ENCODE assay signal across 8 cellular contexts in genomic region chr19:17305211-17305516, GRCh38. TPM values are rescaled to one million over a fixed set of nuclear protein-coding genes. Genes with fewer than 3 reads are reported as not detected.
DNase-seq lines count a peak whose midpoint lies in the region; ATAC-seq, FAIRE-seq and TF ChIP-seq lines count a peak whose summit lies in the region.

No MANE protein-coding gene starts in this region.

- CTCF ChIA-PET in A549 (lab: Yijun Ruan, JAX) (interaction anchor here (0.6 to 8.7 kb wide), 11 partner anchors 12 to 1890 kb away, joined by 3 to 98 read pairs (median 3); no protein-coding TSS in a partner anchor), mammary epithelial cell (lab: Charles Lee; ENCODE audit: low non-redundant PET) (interaction anchor here (0.8 to 1.3 kb wide), 3 partner anchors 8 to 21 kb away, joined by 6 to 24 read pairs (median 6); no protein-coding TSS in a partner anchor)

- no peak for TF ChIP-seq RAD21 in A549 (conservative IDR thresholded peaks at IDR 0.05 in 1 of 2, IDR thresholded peaks at IDR 0.05 in 1 of 2)

- no peak for TF ChIP-seq CTCF in A549 (IDR thresholded peaks at IDR 0.05)
- TF ChIP-seq CTCF in mammary epithelial cell (conservative IDR thresholded peaks at IDR 0.05 in 1 of 2, IDR thresholded peaks at IDR 0.05 in 1 of 2; ENCODE audit: extremely low read depth in 1 of 2, insufficient read depth in 1 of 2, low read depth in 1 of 2, low read length in 2 of 2): no peak

- peaks cover 28% of the 10 kb centered on the region for H3K4me1 ChIP-seq in A549
- peaks cover 33% of the 10 kb centered on the region for H3K4me1 ChIP-seq in HUES6 (ENCODE audit: control insufficient read depth, insufficient read depth, low read length)
- peaks cover 37% of the 10 kb centered on the region for H3K4me1 ChIP-seq in mammary epithelial cell (ENCODE audit: insufficient read depth, low read length)
- H3K4me1 ChIP-seq in muscle layer of duodenum (ENCODE audit: control insufficient read depth in 1 of 2, insufficient read depth in 2 of 2, low read length in 2 of 2): peaks cover 15 to 44% of the 10 kb centered on the region in 2 donors

- ATAC-seq in A549 (no peak), HG03108 (IDR thresholded peaks at IDR 0.05; ENCODE audit: unreplicated experiment) (no peak), HG03442 (IDR thresholded peaks at IDR 0.05; ENCODE audit: unreplicated experiment) (no peak)

- no peaks in the 10 kb centered on the region for H3K9me3 ChIP-seq in A549
- H3K9me3 ChIP-seq in HUES6 (ENCODE audit: control insufficient read depth, insufficient read depth, low read depth, low read length): no peaks in the 10 kb centered on the region
- no peaks in the 10 kb centered on the region for H3K9me3 ChIP-seq in mammary epithelial cell (replicated peaks; ENCODE audit: insufficient read depth, low read length)
- no peaks in the 10 kb centered on the region for H3K9me3 ChIP-seq in muscle layer of duodenum (ENCODE audit: control insufficient read depth in 1 of 2, low read length in 2 of 2)

- peak overlapping the region; percentile 93 for H3K4me2 ChIP-seq in A549
- peak overlapping the region; percentile 51 for H3K4me2 ChIP-seq in mammary epithelial cell (ENCODE audit: insufficient read depth, low read depth, low read length)

- DNase-seq in A549 (ENCODE audit: low read depth in 1 of 2, low spot score in 1 of 2) (no peak), mammary epithelial cell (no peak), HPDE6-E6E7 (ENCODE audit: extremely low spot score) (no peak), Kasumi-1 (lab: John Stamatoyannopoulos, UW) (no peak)

- 4% methylated on average over 4 of the region's 7 CpGs for WGBS in A549 (ENCODE audit: missing lambda C conversion rate)
- WGBS in mammary epithelial cell (ENCODE audit: low coverage, missing lambda C conversion rate): no CpG with 5 or more reads among the region's 7 CpGs

- H3K27me3 ChIP-seq in HUES6 (ENCODE audit: control insufficient read depth, insufficient read depth, low read length) (no peaks in the 10 kb centered on the region), mammary epithelial cell (ENCODE audit: insufficient read depth, low read length) (no peaks in the 10 kb centered on the region), muscle layer of duodenum (ENCODE audit: low read depth, low read length) (no peaks in the 10 kb centered on the region)

- H3K27ac ChIP-seq in A549: peak overlapping the region; percentile 73 to 87
- H3K27ac ChIP-seq in HUES6 (ENCODE audit: low read depth, low read length): no peak overlapping the region
- H3K27ac ChIP-seq in mammary epithelial cell (ENCODE audit: insufficient read depth, low read depth, low read length): no peak overlapping the region
- peak overlapping the region; percentile 88 for H3K27ac ChIP-seq in muscle layer of duodenum (ENCODE audit: low read length)

- no peak overlapping the region for H2AFZ ChIP-seq in mammary epithelial cell (ENCODE audit: low read depth, low read length)

- peaks cover 6% of the 10 kb centered on the region for H3K36me3 ChIP-seq in HUES6 (ENCODE audit: control insufficient read depth, insufficient read depth, low read length)
- no peaks in the 10 kb centered on the region for H3K36me3 ChIP-seq in mammary epithelial cell (ENCODE audit: insufficient read depth, low read length)
- no peaks in the 10 kb centered on the region for H3K36me3 ChIP-seq in muscle layer of duodenum (ENCODE audit: control insufficient read depth in 1 of 2, insufficient read depth in 2 of 2, low read length in 2 of 2)

- no peak overlapping the region for H3K4me3 ChIP-seq in A549
- H3K4me3 ChIP-seq in HUES6 (ENCODE audit: low read depth, low read length): peak overlapping the region; percentile 5
- H3K4me3 ChIP-seq in mammary epithelial cell (replicated peaks in 1 of 3; ENCODE audit: insufficient read depth in 1 of 3, low read depth in 2 of 3, low read length in 3 of 3): no peak overlapping the region
- H3K4me3 ChIP-seq in muscle layer of duodenum (ENCODE audit: low read depth in 1 of 2, low read length in 2 of 2): peak overlapping the region; percentile 72 to 92

- no peak for FAIRE-seq in A549 (lab: Jason Lieb, UNC)

- no TSS peak for BruUV-seq in mammary epithelial cell (replicated peaks; lab: Mats Ljungman, UMichigan)

- no peak overlapping the region for H3K9ac ChIP-seq in HUES6 (ENCODE audit: low read length)
- no peak overlapping the region for H3K9ac ChIP-seq in mammary epithelial cell (ENCODE audit: insufficient read depth, low read length)

- TF ChIP-seq POLR2A in A549 (IDR thresholded peaks at IDR 0.05; ENCODE audit: low read length): no peak

- H4K20me1 ChIP-seq in mammary epithelial cell (ENCODE audit: insufficient read depth, low read length): no peaks in the 10 kb centered on the region

- intact Hi-C loops in mammary epithelial cell (cut with micrococcal nuclease): loop anchor here (1.0 kb wide), 2 partner anchors 12 to 29 kb away; partner anchors contain the start of gene ANO8

- TF ChIP-seq EP300 in A549 (IDR thresholded peaks at IDR 0.05): no peak

- H3K79me2 ChIP-seq in mammary epithelial cell (ENCODE audit: insufficient read depth, low read length): peaks cover 22% of the 10 kb centered on the region

- POLR2A ChIA-PET in A549 (lab: Yijun Ruan, JAX): interaction anchor here (0.6 to 1.9 kb wide), 6 partner anchors 12 to 646 kb away, joined by 3 to 15 read pairs (median 4); partner anchors contain the start of gene ANO8

- dilution Hi-C loops in mammary epithelial cell (cut with HindIII; ENCODE audit: low sequenced_read_pairs): loop anchor here (10.0 kb wide), 2 partner anchors 60 to 190 kb away; partner anchors contain the start of gene NR2F6

- in situ Hi-C loops in mammary epithelial cell (cut with MboI; ENCODE audit: low sequenced_read_pairs in 2 of 2): no loop called here

TF ChIP-seq in A549, 52 proteins besides CTCF, POLR2A, EP300 and RAD21:
- 0 out of 2 replicates have a peak, but pooled peaks have one; percentile 76 for TF ChIP-seq E2F6 (IDR thresholded peaks at IDR 0.05; ENCODE audit: borderline replicate concordance, low read depth)
- TF ChIP-seq KDM1A (IDR thresholded peaks at IDR 0.05; ENCODE audit: low read depth): no peak
- peak; percentile 57 for TF ChIP-seq ZFP36 (IDR thresholded peaks at IDR 0.05; ENCODE audit: borderline replicate concordance, partially characterized antibody)
- peak; percentile 95 for TF ChIP-seq ATOH8 (CRISPR knock-in tag; IDR thresholded peaks at IDR 0.05; ENCODE audit: low read depth)

RNA-seq across cellular contexts. Expression of gene MRPL34, which starts 0.5 kb away (rescaled TPM):
- polyA plus RNA-seq in A549 (2011; rRNA removed): 28.1 and 30.5 TPM in 2 replicates
- 51.9 and 54.3 TPM in 2 replicates for polyA plus RNA-seq in A549 (2012; cell fraction: cytosol; rRNA removed)
- polyA plus RNA-seq in A549 (2012; cell fraction: nucleus; rRNA removed): 43.2 and 81.8 TPM in 2 replicates
- polyA plus RNA-seq in A549 (2017; fragmentation: RNase III; extraction: RNeasy Plus Mini Kit Qiagen cat#74134 plus additional on column Dnase treatment): 50.6 to 56.1 TPM (median 54.9 TPM) in 3 replicates
- 6.4 and 7.5 TPM in 2 replicates for polyA minus RNA-seq in A549 (2011; rRNA and poly(A)+ RNA removed)
- total RNA-seq in mammary epithelial cell: 10 to 100 TPM; 36.7 to 76.3 TPM
- polyA plus RNA-seq in mammary epithelial cell: 43.1 TPM
- 7.2 TPM for polyA minus RNA-seq in mammary epithelial cell

RNA-seq across cellular contexts. Expression of gene ABHD8, which starts 1.9 kb away (rescaled TPM):
- polyA plus RNA-seq in A549 (2011; rRNA removed): 2.3 TPM in 2 replicates
- 4.0 and 6.2 TPM in 2 replicates for polyA plus RNA-seq in A549 (2012; cell fraction: cytosol; rRNA removed)
- polyA plus RNA-seq in A549 (2012; cell fraction: nucleus; rRNA removed): 3.4 and 5.1 TPM in 2 replicates
- polyA plus RNA-seq in A549 (2017; fragmentation: RNase III; extraction: RNeasy Plus Mini Kit Qiagen cat#74134 plus additional on column Dnase treatment): 3.1 to 4.4 TPM (median 4.2 TPM) in 3 replicates
- 2.0 and 3.0 TPM in 2 replicates for polyA minus RNA-seq in A549 (2011; rRNA and poly(A)+ RNA removed)
- total RNA-seq in mammary epithelial cell: 10 to 100 TPM in 1 of 2 donors, 1 to 10 TPM in 1; 8.5 to 29.3 TPM
- polyA plus RNA-seq in mammary epithelial cell: 3.6 TPM
- polyA minus RNA-seq in mammary epithelial cell: 1.1 TPM

RNA-seq across cellular contexts. Expression of gene DDA1, which starts 4.2 kb away (rescaled TPM):
- polyA plus RNA-seq in A549 (2011; rRNA removed): 27.5 and 35.5 TPM in 2 replicates
- polyA plus RNA-seq in A549 (2012; cell fraction: cytosol; rRNA removed): 73.9 and 80.5 TPM in 2 replicates
- polyA plus RNA-seq in A549 (2012; cell fraction: nucleus; rRNA removed): 33.7 and 39.6 TPM in 2 replicates
- 53.5 to 62.1 TPM (median 58.5 TPM) in 3 replicates for polyA plus RNA-seq in A549 (2017; fragmentation: RNase III; extraction: RNeasy Plus Mini Kit Qiagen cat#74134 plus additional on column Dnase treatment)
- polyA minus RNA-seq in A549 (2011; rRNA and poly(A)+ RNA removed): 14.5 TPM in 2 replicates
- total RNA-seq in mammary epithelial cell: 10 to 100 TPM; 35.8 to 83.1 TPM
- polyA plus RNA-seq in mammary epithelial cell: 72.6 TPM
- 26.9 TPM for polyA minus RNA-seq in mammary epithelial cell

RNA-seq across cellular contexts. Expression of gene ANKLE1, which starts 23.5 kb away (rescaled TPM):
- 0.45 and 0.56 TPM in 2 replicates for polyA plus RNA-seq in A549 (2011; rRNA removed)
- polyA plus RNA-seq in A549 (2012; cell fraction: cytosol; rRNA removed): 0.93 and 1.0 TPM in 2 replicates
- 7.3 and 8.3 TPM in 2 replicates for polyA plus RNA-seq in A549 (2012; cell fraction: nucleus; rRNA removed)
- polyA plus RNA-seq in A549 (2017; fragmentation: RNase III; extraction: RNeasy Plus Mini Kit Qiagen cat#74134 plus additional on column Dnase treatment): 0.74 to 1.2 TPM (median 1.0 TPM) in 3 replicates
- 0.33 TPM in 1 of 2 replicates, not detected in the other for polyA minus RNA-seq in A549 (2011; rRNA and poly(A)+ RNA removed)
- total RNA-seq in mammary epithelial cell: under 1 TPM; 0.47 to 0.50 TPM
- 0.24 TPM for polyA plus RNA-seq in mammary epithelial cell
- polyA minus RNA-seq in mammary epithelial cell: not detected

RNA-seq across cellular contexts. Expression of gene ANO8, which starts 29.5 kb away (rescaled TPM):
- polyA plus RNA-seq in A549 (2011; rRNA removed): 2.2 and 2.4 TPM in 2 replicates
- polyA plus RNA-seq in A549 (2012; cell fraction: cytosol; rRNA removed): 3.4 and 4.1 TPM in 2 replicates
- 17.0 and 18.9 TPM in 2 replicates for polyA plus RNA-seq in A549 (2012; cell fraction: nucleus; rRNA removed)
- polyA plus RNA-seq in A549 (2017; fragmentation: RNase III; extraction: RNeasy Plus Mini Kit Qiagen cat#74134 plus additional on column Dnase treatment): 3.9 to 5.5 TPM (median 5.1 TPM) in 3 replicates
- polyA minus RNA-seq in A549 (2011; rRNA and poly(A)+ RNA removed): 1.9 and 2.9 TPM in 2 replicates
- 10 to 100 TPM in 1 of 2 donors, 1 to 10 TPM in 1; 3.5 to 10.8 TPM for total RNA-seq in mammary epithelial cell
- polyA plus RNA-seq in mammary epithelial cell: 1.3 TPM
- 5.0 TPM for polyA minus RNA-seq in mammary epithelial cell

Comparison
In these comparisons a context has a peak if more than half of its experiments do, and no peak if none do; other contexts are left out.
1. H3K27ac ChIP-seq: peak in A549 (2 of 2) and muscle layer of duodenum (single experiment); none in HUES6 (single experiment) and mammary epithelial cell (single experiment).
2. H3K4me3 ChIP-seq: peak in HUES6 (single experiment) and muscle layer of duodenum (2 of 2); none in A549 (single experiment) and mammary epithelial cell (0 of 3).